ENCODE assay signal across 1 cellular context in genomic region chr16:20262248-20262647, GRCh38.
TF ChIP-seq lines count a peak whose summit lies in the region.

No MANE protein-coding gene starts in this region.

TF ChIP-seq in GM23338, 12 proteins besides CTCF, POLR2A, EP300 and RAD21 (continued from another document):
- no peak for TF ChIP-seq REST (IDR thresholded peaks at IDR 0.05; ENCODE audit: unreplicated experiment)
- TF ChIP-seq POLR2AphosphoS5 (IDR thresholded peaks at IDR 0.05; ENCODE audit: low read depth), result no peak
- TF ChIP-seq EZH2phosphoT487 (IDR thresholded peaks at IDR 0.05; ENCODE audit: unreplicated experiment), result no peak
- TF ChIP-seq ETS1 (IDR thresholded peaks at IDR 0.05), result no peak
- no peak for TF ChIP-seq JUNB (IDR thresholded peaks at IDR 0.05; ENCODE audit: unreplicated experiment)
- no peak for TF ChIP-seq STAT1 (IDR thresholded peaks at IDR 0.05; ENCODE audit: unreplicated experiment)
